22 cellular contexts compared by ENCODE assay signal in genomic region chr17:46877466-46877865, GRCh38. TPM values are rescaled to one million over a fixed set of nuclear protein-coding genes. Genes with fewer than 3 reads are reported as not detected.
DNase-seq lines count a peak whose midpoint lies in the region; ATAC-seq, FAIRE-seq and TF ChIP-seq lines count a peak whose summit lies in the region.
"Had no signal": no experiment of that assay in that cellular context is flagged by ENCODE, and none has a peak within 500 bp of the region (broad histone marks: within the 10 kb centered on the region; RNA-seq: fewer than 3 reads in every experiment).

No MANE protein-coding gene starts in this region.

- in situ Hi-C loops in HepG2 (cut with HindIII; ENCODE audit: extremely low pct_ligation_motif_present, low pct_unique_long_range_greater_than_20kb) = loop anchor here (5.0 to 10.0 kb wide), 2 partner anchors 40 to 57 kb away; no protein-coding TSS in a partner anchor

- H3K4me3 ChIP-seq in HepG2 (replicated peaks in 1 of 3; ENCODE audit: insufficient read depth in 1 of 3, low read depth in 2 of 3, low read length in 3 of 3) = no peak overlapping the region
- H3K4me3 ChIP-seq in upper lobe of left lung = no peak overlapping the region
- H3K4me3 ChIP-seq: breast epithelium, thoracic aorta had no signal

- POLR2A ChIA-PET in HepG2 (lab: Yijun Ruan, JAX) = no interaction called here

- TF ChIP-seq POLR2A in HepG2 (IDR thresholded peaks at IDR 0.05; ENCODE audit: insufficient read depth in 1 of 2, low read depth in 2 of 2, low read length in 2 of 2) (no peak), upper lobe of left lung (IDR thresholded peaks at IDR 0.05) (no peak)

- H3K36me3 ChIP-seq in HepG2 (replicated peaks in 1 of 2; ENCODE audit: control insufficient read depth in 1 of 2, insufficient read depth in 2 of 2, low read length in 2 of 2) = no peaks in the 10 kb centered on the region
- H3K36me3 ChIP-seq in upper lobe of left lung = no peaks in the 10 kb centered on the region
- H3K36me3 ChIP-seq: breast epithelium, thoracic aorta had no signal

- ATAC-seq in HepG2 = no peak
- ATAC-seq in upper lobe of left lung (ENCODE audit: low FRiP score in 2 of 2) = peak in 1 of 2 donors; percentile 23

- H3K79me2 ChIP-seq in HepG2 (ENCODE audit: insufficient read depth, low read length) = no peaks in the 10 kb centered on the region

- WGBS in HepG2 (ENCODE audit: low lambda C conversion rate) = 20% methylated on average over 6 of the region's 6 CpGs
- WGBS in upper lobe of left lung, 2 donors = 62 to 74% methylated on average over 3 to 6 of the region's 6 CpGs

- no peak for TF ChIP-seq EP300 in HepG2 (IDR thresholded peaks at IDR 0.05; ENCODE audit: low read depth in 2 of 2, low read length in 2 of 2)
- TF ChIP-seq EP300 in HepG2 (CRISPR knock-in tag; IDR thresholded peaks at IDR 0.05; ENCODE audit: borderline replicate concordance) = no peak
- no peak for TF ChIP-seq EP300 in upper lobe of left lung (IDR thresholded peaks at IDR 0.05)

- DNase-seq in stimulated activated CD4-positive, alpha-beta T cell treated with anti-CD3 and anti-CD28 coated beads, Interleukin-15, amount 100 ng/mL, for 24 hours = peak; percentile 15
- no peak for DNase-seq in stimulated activated CD4-positive, alpha-beta T cell treated with anti-CD3 and anti-CD28 coated beads, Interleukin-1b, Interleukin-23, amount 100 ng/mL, for 48 hours
- DNase-seq in HepG2 (ENCODE audit: low spot score) (no peak), upper lobe of left lung (no peak), NCI-H1105 treated with DMSO at 0.1 percent for 48 hours (lab: John Stamatoyannopoulos, UW) (no peak), NCI-H774 (lab: John Stamatoyannopoulos, UW) (no peak), HUDEP-2 (lab: John Stamatoyannopoulos, UW; ENCODE audit: unreplicated experiment in 76 of 76) (no peak)
- DNase-seq: activated CD4-positive, alpha-beta T cell treated with anti-CD3 and anti-CD28 coated beads for 48 hours; activated T-cell treated with anti-CD3 and anti-CD28 coated beads, Interleukin-2, amount 50 U/mL, for 1 hour; COR-L47; cortex of kidney; foreskin fibroblast; natural killer cell; NCI-H2029; SW 1271 had no signal

- no peak for FAIRE-seq in HepG2 (lab: Jason Lieb, UNC)
- FAIRE-seq: endothelial cell of umbilical vein, keratinocyte had no signal

- no peak for TF ChIP-seq CTCF in VCaP (conservative IDR thresholded peaks at IDR 0.05)
- no peak for TF ChIP-seq CTCF in HepG2 (CRISPR knock-in tag; IDR thresholded peaks at IDR 0.05)
- no peak for TF ChIP-seq CTCF in upper lobe of left lung (IDR thresholded peaks at IDR 0.05)

- no TSS peak for BruUV-seq in HepG2 (replicated peaks; lab: Mats Ljungman, UMichigan)

- H3K9ac ChIP-seq in HepG2 (ENCODE audit: insufficient read depth, low read depth, low read length) = no peak overlapping the region

- H3K4me2 ChIP-seq in HepG2 (ENCODE audit: low read depth, low read length) = no peak overlapping the region

- no peak for TF ChIP-seq RAD21 in HepG2 (CRISPR knock-in tag; IDR thresholded peaks at IDR 0.05)

- no peak overlapping the region for H2AFZ ChIP-seq in HepG2 (ENCODE audit: low read length)

- CTCF ChIA-PET in HepG2 (lab: Yijun Ruan, JAX; ENCODE audit: low intra/inter-chr PET ratio, low total read pairs) = interaction anchor here (2.2 kb wide), 1 partner anchor 35 kb away, joined by 15 read pairs; no protein-coding TSS in a partner anchor

- intact Hi-C loops in HepG2 (cut with micrococcal nuclease; ENCODE audit: unreplicated experiment) = loop anchor here (2.0 to 5.0 kb wide), 3 partner anchors 35 to 63 kb away; partner anchors contain the start of gene GOSR2

- H3K9me3 ChIP-seq in HepG2 (ENCODE audit: low read length) = no peaks in the 10 kb centered on the region
- no peaks in the 10 kb centered on the region for H3K9me3 ChIP-seq in upper lobe of left lung
- H3K9me3 ChIP-seq: breast epithelium, thoracic aorta had no signal

- H3K27me3 ChIP-seq in HepG2 (ENCODE audit: control insufficient read depth in 1 of 2, insufficient read depth in 2 of 2, low read length in 2 of 2) = peaks cover 5 to 56% of the 10 kb centered on the region in 2 experiments
- no peaks in the 10 kb centered on the region for H3K27me3 ChIP-seq in upper lobe of left lung
- H3K27me3 ChIP-seq: breast epithelium had no signal

- no peaks in the 10 kb centered on the region for H4K20me1 ChIP-seq in HepG2 (ENCODE audit: insufficient read depth, low read length)

- H3K4me1 ChIP-seq in HepG2 (ENCODE audit: insufficient read depth, low read length) (peaks cover 26% of the 10 kb centered on the region), upper lobe of left lung (peaks cover 15 to 18% (median 17%) of the 10 kb centered on the region in 4 donors)
- H3K4me1 ChIP-seq: breast epithelium had no signal

- H3K27ac ChIP-seq in VCaP = peak overlapping the region; percentile 43; the same call in 1 of the 2 replicates
- H3K27ac ChIP-seq in HepG2 (ENCODE audit: extremely low read length, insufficient read depth, low read length) = no peak overlapping the region
- peak overlapping the region; percentile 5 to 67 (median 64) for H3K27ac ChIP-seq in upper lobe of left lung
- H3K27ac ChIP-seq: RWPE1 had no signal

RNA-seq across cellular contexts. Expression of gene WNT9B, which starts 26.1 kb away (rescaled TPM):
- total RNA-seq in HepG2 (2016; rRNA removed; fragmentation: Illumina TruSeq; extraction: Trizol) = not detected in 2 replicates
- not detected in 2 replicates for total RNA-seq in HepG2 (2016; cell fraction: cytosol; rRNA removed; fragmentation: Illumina TruSeq; extraction: Trizol; ENCODE audit: low read depth)
- total RNA-seq in HepG2 (2016; cell fraction: insoluble cytoplasmic fraction; rRNA removed; fragmentation: Illumina TruSeq; extraction: Trizol) = not detected in 2 replicates
- not detected in 2 replicates for total RNA-seq in HepG2 (2016; cell fraction: membrane; rRNA removed; fragmentation: Illumina TruSeq; extraction: Trizol)
- not detected in 2 replicates for total RNA-seq in HepG2 (2016; cell fraction: nucleus; rRNA removed; fragmentation: Illumina TruSeq; extraction: Trizol)
- not detected in 2 replicates for polyA plus RNA-seq in HepG2 (2011; rRNA removed)
- polyA plus RNA-seq in HepG2 (2011; cell fraction: cytosol; rRNA removed) = 0.03 TPM in 1 of 2 replicates, not detected in the other
- polyA plus RNA-seq in HepG2 (2011; cell fraction: nucleus; rRNA removed) = not detected in 2 replicates
- 0.29 TPM in 1 of 2 replicates, not detected in the other for polyA plus RNA-seq in HepG2 (2012)
- polyA plus RNA-seq in HepG2 (2016; cell fraction: cytosol; fragmentation: Illumina TruSeq; extraction: Trizol; ENCODE audit: low read depth) = not detected in 2 replicates
- polyA plus RNA-seq in HepG2 (2016; cell fraction: insoluble cytoplasmic fraction; fragmentation: Illumina TruSeq; extraction: Trizol; ENCODE audit: low read depth) = not detected in 2 replicates
- polyA plus RNA-seq in HepG2 (2016; cell fraction: membrane; fragmentation: Illumina TruSeq; extraction: Trizol; ENCODE audit: low read depth) = not detected in 2 replicates
- not detected in 2 replicates for polyA plus RNA-seq in HepG2 (2016; cell fraction: nucleus; fragmentation: Illumina TruSeq; extraction: Trizol; ENCODE audit: insufficient read depth, low read depth)
- polyA minus RNA-seq in HepG2 (2011; rRNA and poly(A)+ RNA removed; ENCODE audit: low replicate concordance) = not detected in 2 replicates
- not detected in 2 replicates for polyA minus RNA-seq in HepG2 (2011; cell fraction: cytosol; rRNA and poly(A)+ RNA removed)
- polyA minus RNA-seq in HepG2 (2011; cell fraction: nucleus; rRNA and poly(A)+ RNA removed) = not detected in 2 replicates
- total RNA-seq in upper lobe of left lung = 1 to 10 TPM in 2 of 6 donors, under 1 TPM in 1, not detected in 3; 0.26 to 8.3 (median 1.8) TPM
- total RNA-seq: endothelial cell of umbilical vein, natural killer cell had no signal
- polyA plus RNA-seq: endothelial cell of umbilical vein, IgD-negative memory B cell, keratinocyte had no signal

RNA-seq across cellular contexts. Expression of gene GOSR2, which starts 45.5 kb away (rescaled TPM):
- total RNA-seq in HepG2 (2016; rRNA removed; fragmentation: Illumina TruSeq; extraction: Trizol) = 63.9 and 69.8 TPM in 2 replicates
- total RNA-seq in HepG2 (2016; cell fraction: cytosol; rRNA removed; fragmentation: Illumina TruSeq; extraction: Trizol; ENCODE audit: low read depth) = 32.8 and 35.9 TPM in 2 replicates
- 60.6 and 68.2 TPM in 2 replicates for total RNA-seq in HepG2 (2016; cell fraction: insoluble cytoplasmic fraction; rRNA removed; fragmentation: Illumina TruSeq; extraction: Trizol)
- 50.4 and 52.5 TPM in 2 replicates for total RNA-seq in HepG2 (2016; cell fraction: membrane; rRNA removed; fragmentation: Illumina TruSeq; extraction: Trizol)
- total RNA-seq in HepG2 (2016; cell fraction: nucleus; rRNA removed; fragmentation: Illumina TruSeq; extraction: Trizol) = 67.6 and 76.5 TPM in 2 replicates
- polyA plus RNA-seq in HepG2 (2011; rRNA removed) = 61.5 and 63.7 TPM in 2 replicates
- 37.5 and 43.3 TPM in 2 replicates for polyA plus RNA-seq in HepG2 (2011; cell fraction: cytosol; rRNA removed)
- 85.8 and 95.1 TPM in 2 replicates for polyA plus RNA-seq in HepG2 (2011; cell fraction: nucleus; rRNA removed)
- 31.0 and 31.7 TPM in 2 replicates for polyA plus RNA-seq in HepG2 (2012)
- 34.8 and 42.5 TPM in 2 replicates for polyA plus RNA-seq in HepG2 (2016; cell fraction: cytosol; fragmentation: Illumina TruSeq; extraction: Trizol; ENCODE audit: low read depth)
- polyA plus RNA-seq in HepG2 (2016; cell fraction: insoluble cytoplasmic fraction; fragmentation: Illumina TruSeq; extraction: Trizol; ENCODE audit: low read depth) = 68.7 and 71.7 TPM in 2 replicates
- 40.0 and 42.5 TPM in 2 replicates for polyA plus RNA-seq in HepG2 (2016; cell fraction: membrane; fragmentation: Illumina TruSeq; extraction: Trizol; ENCODE audit: low read depth)
- 61.9 and 64.3 TPM in 2 replicates for polyA plus RNA-seq in HepG2 (2016; cell fraction: nucleus; fragmentation: Illumina TruSeq; extraction: Trizol; ENCODE audit: insufficient read depth, low read depth)
- 76.3 and 91.4 TPM in 2 replicates for polyA minus RNA-seq in HepG2 (2011; rRNA and poly(A)+ RNA removed; ENCODE audit: low replicate concordance)
- 18.7 and 21.0 TPM in 2 replicates for polyA minus RNA-seq in HepG2 (2011; cell fraction: cytosol; rRNA and poly(A)+ RNA removed)
- 181 and 186 TPM in 2 replicates for polyA minus RNA-seq in HepG2 (2011; cell fraction: nucleus; rRNA and poly(A)+ RNA removed)
- total RNA-seq in upper lobe of left lung = 10 to 100 TPM; 40.3 to 79.6 (median 50.8) TPM

RNA-seq across cellular contexts. Expression of gene WNT3, which starts 59.0 kb away (rescaled TPM):
- total RNA-seq in HepG2 (2016; rRNA removed; fragmentation: Illumina TruSeq; extraction: Trizol) (6.4 and 8.5 TPM in 2 replicates), upper lobe of left lung (1 to 10 TPM; 1.1 to 4.6 (median 1.9) TPM)
- 0.71 and 1.2 TPM in 2 replicates for total RNA-seq in HepG2 (2016; cell fraction: cytosol; rRNA removed; fragmentation: Illumina TruSeq; extraction: Trizol; ENCODE audit: low read depth)
- total RNA-seq in HepG2 (2016; cell fraction: insoluble cytoplasmic fraction; rRNA removed; fragmentation: Illumina TruSeq; extraction: Trizol) = 5.9 and 8.3 TPM in 2 replicates
- total RNA-seq in HepG2 (2016; cell fraction: membrane; rRNA removed; fragmentation: Illumina TruSeq; extraction: Trizol) = 4.3 and 4.8 TPM in 2 replicates
- 8.4 and 9.8 TPM in 2 replicates for total RNA-seq in HepG2 (2016; cell fraction: nucleus; rRNA removed; fragmentation: Illumina TruSeq; extraction: Trizol)
- polyA plus RNA-seq in HepG2 (2011; rRNA removed) = 10.3 and 12.5 TPM in 2 replicates
- polyA plus RNA-seq in HepG2 (2011; cell fraction: cytosol; rRNA removed) = 5.1 and 6.8 TPM in 2 replicates
- polyA plus RNA-seq in HepG2 (2011; cell fraction: nucleus; rRNA removed) = 27.1 and 28.5 TPM in 2 replicates
- polyA plus RNA-seq in HepG2 (2012) = 6.9 and 7.4 TPM in 2 replicates
- 0.82 and 0.98 TPM in 2 replicates for polyA plus RNA-seq in HepG2 (2016; cell fraction: cytosol; fragmentation: Illumina TruSeq; extraction: Trizol; ENCODE audit: low read depth)
- polyA plus RNA-seq in HepG2 (2016; cell fraction: insoluble cytoplasmic fraction; fragmentation: Illumina TruSeq; extraction: Trizol; ENCODE audit: low read depth) = 6.2 TPM in 2 replicates
- polyA plus RNA-seq in HepG2 (2016; cell fraction: membrane; fragmentation: Illumina TruSeq; extraction: Trizol; ENCODE audit: low read depth) = 2.9 and 3.1 TPM in 2 replicates
- polyA plus RNA-seq in HepG2 (2016; cell fraction: nucleus; fragmentation: Illumina TruSeq; extraction: Trizol; ENCODE audit: insufficient read depth, low read depth) = 27.6 and 28.5 TPM in 2 replicates
- 4.4 and 6.5 TPM in 2 replicates for polyA minus RNA-seq in HepG2 (2011; rRNA and poly(A)+ RNA removed; ENCODE audit: low replicate concordance)
- polyA minus RNA-seq in HepG2 (2011; cell fraction: cytosol; rRNA and poly(A)+ RNA removed) = 2.9 and 3.2 TPM in 2 replicates
- 5.0 and 6.2 TPM in 2 replicates for polyA minus RNA-seq in HepG2 (2011; cell fraction: nucleus; rRNA and poly(A)+ RNA removed)
